8 cellular contexts compared by ENCODE assay signal in the genomic region with DNA sequence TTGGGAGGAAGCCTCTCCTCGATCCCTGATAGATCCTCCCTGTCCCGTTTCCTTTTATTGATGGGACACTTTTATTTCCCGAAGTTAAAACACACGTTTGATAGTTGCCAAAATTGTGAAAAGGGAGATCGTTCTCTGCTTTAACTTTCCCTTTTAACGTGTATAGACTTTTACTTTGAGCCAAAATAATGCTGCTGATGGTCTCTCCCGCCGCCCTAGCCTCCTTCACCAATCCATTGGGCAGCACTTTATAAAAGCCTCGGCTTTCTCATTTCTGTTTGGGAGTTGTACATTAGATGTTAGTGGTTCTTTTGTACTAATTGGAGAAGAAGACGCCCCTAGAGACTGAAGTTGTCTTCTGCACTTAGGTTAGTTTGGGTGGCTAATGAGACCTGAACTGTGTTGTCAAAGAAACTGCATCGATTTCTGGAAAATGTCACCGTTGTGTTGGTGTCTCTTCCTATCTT. TPM values are rescaled to one million over a fixed set of nuclear protein-coding genes. Genes with fewer than 3 reads are reported as not detected.
DNase-seq lines count a peak whose midpoint lies in the region; ATAC-seq and TF ChIP-seq lines count a peak whose summit lies in the region.

No MANE protein-coding gene starts in this region.

- H2AFZ ChIP-seq in fibroblast of lung (ENCODE audit: low read length) (peak overlapping the region; percentile 89), parathyroid adenoma (peak overlapping the region; percentile 82)

- H3K36me3 ChIP-seq in fibroblast of lung (ENCODE audit: control insufficient read depth, insufficient read depth, low read length) (no peaks in the 10 kb centered on the region), parathyroid adenoma (ENCODE audit: control insufficient read depth, insufficient read depth, low read length) (no peaks in the 10 kb centered on the region)

- H3K4me1 ChIP-seq in fibroblast of lung (ENCODE audit: control insufficient read depth, extremely low read depth, insufficient read depth, low read length) = no peaks in the 10 kb centered on the region
- H3K4me1 ChIP-seq in parathyroid adenoma = no peaks in the 10 kb centered on the region

- H3K9me3 ChIP-seq in fibroblast of lung (ENCODE audit: control insufficient read depth, insufficient read depth, low read depth, low read length) (no peaks in the 10 kb centered on the region), parathyroid adenoma (ENCODE audit: control insufficient read depth, low read length) (no peaks in the 10 kb centered on the region)

- peak overlapping the region; percentile 53 for H3K4me2 ChIP-seq in fibroblast of lung (ENCODE audit: extremely low read depth, insufficient read depth, low read length)
- H3K4me2 ChIP-seq in parathyroid adenoma (ENCODE audit: low read length) = peak overlapping the region; percentile 99

- DNase-seq in SKM-1 treated with dmso at 0.1 percent for 144 hours (lab: John Stamatoyannopoulos, UW; ENCODE audit: unreplicated experiment) = peak; percentile 2
- peak; percentile 23 for DNase-seq in fibroblast of lung (ENCODE audit: low read depth in 2 of 2)
- DNase-seq in OCI-M2 (lab: John Stamatoyannopoulos, UW; ENCODE audit: unreplicated experiment) = no peak
- DNase-seq in activated gamma-delta T cell treated with Interleukin-2 at 50 U/mL for 16 hours = no peak

- ATAC-seq in HG03460 (IDR thresholded peaks at IDR 0.05; ENCODE audit: unreplicated experiment) = no peak

- H3K27ac ChIP-seq in 22Rv1 = peak overlapping the region; percentile 99
- H3K27ac ChIP-seq in fibroblast of lung (ENCODE audit: insufficient read depth, low read length) = no peak overlapping the region
- H3K27ac ChIP-seq in parathyroid adenoma = peak overlapping the region; percentile 90

- no peaks in the 10 kb centered on the region for H4K20me1 ChIP-seq in fibroblast of lung (ENCODE audit: control insufficient read depth, extremely low read depth, insufficient read depth, low read length)

- H3K4me3 ChIP-seq in GM12875 (ENCODE audit: low read depth, low read length) (peak overlapping the region; percentile 97), fibroblast of lung (replicated peaks in 1 of 4; ENCODE audit: control extremely low read depth in 1 of 4, insufficient read depth in 1 of 4, low read depth in 3 of 4, low read length in 4 of 4) (peak overlapping the region; percentile 84 to 99 (median 96)), parathyroid adenoma (ENCODE audit: low read depth, low read length) (peak overlapping the region; percentile 99)

- H3K79me2 ChIP-seq in fibroblast of lung (ENCODE audit: control insufficient read depth, insufficient read depth, low read length) = no peaks in the 10 kb centered on the region
- H3K79me2 ChIP-seq in parathyroid adenoma = no peaks in the 10 kb centered on the region

- TF ChIP-seq CTCF in 22Rv1 (IDR thresholded peaks at IDR 0.05) (peak; percentile 26), GM12875 (IDR thresholded peaks at IDR 0.05; ENCODE audit: borderline replicate concordance, insufficient read depth, low read depth, low read length) (peak; percentile 14; the same call in 1 of the 2 replicates), fibroblast of lung (conservative IDR thresholded peaks at IDR 0.05 in 1 of 2, IDR thresholded peaks at IDR 0.05 in 1 of 2; ENCODE audit: low read depth in 1 of 2, low read length in 2 of 2) (peak; percentile 25 to 32), parathyroid adenoma (IDR thresholded peaks at IDR 0.05) (no peak)

- H3K27me3 ChIP-seq in fibroblast of lung (ENCODE audit: control insufficient read depth, insufficient read depth, low read length) = no peaks in the 10 kb centered on the region
- H3K27me3 ChIP-seq in parathyroid adenoma (ENCODE audit: control insufficient read depth, insufficient read depth, low read length) = no peaks in the 10 kb centered on the region

- no peak overlapping the region for H3K9ac ChIP-seq in fibroblast of lung (ENCODE audit: insufficient read depth, low read length)
- no peak overlapping the region for H3K9ac ChIP-seq in parathyroid adenoma

RNA-seq across cellular contexts. Expression of a gene that starts 1.4 kb away (rescaled TPM):
- total RNA-seq in fibroblast of lung = 9.0 and 9.7 TPM in 2 replicates
- polyA plus RNA-seq in fibroblast of lung = 3.5 and 10.1 TPM in 2 replicates
- 3.8 and 9.5 TPM in 2 replicates for polyA plus RNA-seq in fibroblast of lung (2012)
- 7.6 and 19.3 TPM in 2 replicates for polyA minus RNA-seq in fibroblast of lung (ENCODE audit: low replicate concordance)

Comparison
In these comparisons a context has a peak if more than half of its experiments do, and no peak if none do; other contexts are left out.
1. DNase-seq: peak in SKM-1 treated with dmso at 0.1 percent for 144 hours (single experiment) and fibroblast of lung (2 of 2); none in OCI-M2 (single experiment) and activated gamma-delta T cell treated with Interleukin-2 at 50 U/mL for 16 hours (single experiment).
2. Peak in every context shown above with its lines, with median percentiles within 50 percentile points of each other: H3K4me3 ChIP-seq.